1 cellular context compared by ENCODE assay signal in genomic region chr6:157033428-157034140, GRCh38.
TF ChIP-seq lines count a peak whose summit lies in the region.

No MANE protein-coding gene starts in this region.

TF ChIP-seq in K562, 482 proteins besides CTCF, POLR2A, EP300 and RAD21 (continued from another document):
- TF ChIP-seq PRDM10 (IDR thresholded peaks at IDR 0.05; ENCODE audit: partially characterized antibody) = no peak
- no peak for TF ChIP-seq POU5F1 (IDR thresholded peaks at IDR 0.05; ENCODE audit: borderline replicate concordance, low read depth, low read length, partially characterized antibody)
- no peak for TF ChIP-seq ZNF165 (CRISPR knock-in tag; IDR thresholded peaks at IDR 0.05; ENCODE audit: borderline replicate concordance)
- no peak for TF ChIP-seq ESRRA (IDR thresholded peaks at IDR 0.05; ENCODE audit: borderline replicate concordance, low read depth)
- TF ChIP-seq MED1 (CRISPR knock-in tag; IDR thresholded peaks at IDR 0.05; ENCODE audit: borderline replicate concordance) = no peak
- no peak for TF ChIP-seq GATA2 (CRISPR knock-in tag; IDR thresholded peaks at IDR 0.05)
